In genomic region chr3:42839616-42840015, GRCh38 we compare ENCODE assay signal across 8 cellular contexts. TPM values are rescaled to one million over a fixed set of nuclear protein-coding genes. Genes with fewer than 3 reads are reported as not detected.
DNase-seq lines count a peak whose midpoint lies in the region; ATAC-seq and TF ChIP-seq lines count a peak whose summit lies in the region.

No MANE protein-coding gene starts in this region.

- no peaks in the 10 kb centered on the region for H3K4me1 Mint-ChIP-seq in activated CD8-positive, alpha-beta T cell treated with anti-CD3 and anti-CD28 coated beads for 36 hours (ENCODE audit: low read depth)

- H2AFZ ChIP-seq in neuronal stem cell (ENCODE audit: low read length), result peak overlapping the region; percentile 0

- H3K4me3 Mint-ChIP-seq in activated CD8-positive, alpha-beta T cell treated with anti-CD3 and anti-CD28 coated beads for 36 hours, result no peak overlapping the region

- no peaks in the 10 kb centered on the region for H3K9me3 Mint-ChIP-seq in activated CD8-positive, alpha-beta T cell treated with anti-CD3 and anti-CD28 coated beads for 36 hours

- no peak overlapping the region for H3K18ac ChIP-seq in neuronal stem cell (ENCODE audit: low read length)

- no peak overlapping the region for H2BK120ac ChIP-seq in neuronal stem cell (ENCODE audit: low read depth, low read length)

- H3K4me3 ChIP-seq in fibroblast of the aortic adventitia (ENCODE audit: low read depth, low read length) (peak overlapping the region; percentile 49), neuronal stem cell (ENCODE audit: low read length in 2 of 2) (no peak overlapping the region)

- POLR2A ChIA-PET in activated CD8-positive, alpha-beta T cell treated with anti-CD3 and anti-CD28 coated beads for 36 hours (lab: Charles Lee), result interaction anchor here (0.5 kb wide), 1 partner anchor 21 kb away, joined by 3 read pairs; no protein-coding TSS in a partner anchor

- H3K4ac ChIP-seq in neuronal stem cell (ENCODE audit: low read length), result no peak overlapping the region

- H3K9ac ChIP-seq in neuronal stem cell (ENCODE audit: low read depth, low read length, poor library complexity), result no peak overlapping the region

- no peak overlapping the region for H2BK12ac ChIP-seq in neuronal stem cell (ENCODE audit: low read length)

- no peak overlapping the region for H2BK5ac ChIP-seq in neuronal stem cell (ENCODE audit: low read length)

- H3K23ac ChIP-seq in neuronal stem cell (ENCODE audit: low read depth, low read length, poor library complexity), result no peak overlapping the region

- H3K4me2 ChIP-seq in neuronal stem cell (ENCODE audit: insufficient read depth, low read length, poor library complexity, severe bottlenecking), result no peak overlapping the region

- H2AK5ac ChIP-seq in neuronal stem cell (ENCODE audit: low read depth, low read length), result no peak overlapping the region

- TF ChIP-seq CTCF in activated CD8-positive, alpha-beta T cell treated with anti-CD3 and anti-CD28 coated beads for 36 hours (IDR thresholded peaks at IDR 0.05), result peak; percentile 63
- peak; percentile 94 for TF ChIP-seq CTCF in fibroblast of the aortic adventitia (IDR thresholded peaks at IDR 0.05; ENCODE audit: insufficient read depth, low read length)

- no peak overlapping the region for H3K14ac ChIP-seq in neuronal stem cell (ENCODE audit: low read length)

- peaks cover 0 to 9% (median 0%) of the 10 kb centered on the region in 3 experiments for H3K27me3 ChIP-seq in neuronal stem cell (ENCODE audit: control insufficient read depth in 3 of 3, insufficient read depth in 3 of 3, low read depth in 1 of 3, low read length in 3 of 3)

- no peaks in the 10 kb centered on the region for H3K36me3 ChIP-seq in neuronal stem cell (replicated peaks in 1 of 2; ENCODE audit: control insufficient read depth in 2 of 2, insufficient read depth in 2 of 2, low read length in 2 of 2)

- intact Hi-C loops in activated CD8-positive, alpha-beta T cell treated with anti-CD3 and anti-CD28 coated beads for 36 hours (cut with micrococcal nuclease), result no loop called here

- H3K27ac ChIP-seq in neuronal stem cell (replicated peaks; ENCODE audit: low read length), result no peak overlapping the region

- no peaks in the 10 kb centered on the region for H3K79me1 ChIP-seq in neuronal stem cell (ENCODE audit: low read depth, low read length)

- no peak overlapping the region for H4K8ac ChIP-seq in neuronal stem cell (ENCODE audit: low read depth, low read length)

- no peak overlapping the region for H2BK15ac ChIP-seq in neuronal stem cell (ENCODE audit: low read length)

- CTCF ChIA-PET in activated CD8-positive, alpha-beta T cell treated with anti-CD3 and anti-CD28 coated beads for 36 hours (lab: Charles Lee), result interaction anchor here (0.7 to 2.1 kb wide), 14 partner anchors 9 to 168 kb away, joined by 3 to 16 read pairs (median 6); partner anchors contain the start of gene HIGD1A

- no peak overlapping the region for H3K27ac Mint-ChIP-seq in activated CD8-positive, alpha-beta T cell treated with anti-CD3 and anti-CD28 coated beads for 36 hours

- no peak overlapping the region for H4K91ac ChIP-seq in neuronal stem cell (ENCODE audit: low read depth, low read length, poor library complexity)

- no CpG with 5 or more reads among the region's 7 CpGs for WGBS in neuronal stem cell (ENCODE audit: extremely low coverage in 2 of 2, insufficient read length in 2 of 2, insufficient replicate concordance in 1 of 2), 2 donors

- H3K27me3 Mint-ChIP-seq in activated CD8-positive, alpha-beta T cell treated with anti-CD3 and anti-CD28 coated beads for 36 hours, result no peaks in the 10 kb centered on the region

- no peaks in the 10 kb centered on the region for H3K36me3 Mint-ChIP-seq in activated CD8-positive, alpha-beta T cell treated with anti-CD3 and anti-CD28 coated beads for 36 hours (ENCODE audit: low read depth)

- ATAC-seq in GM18868 (IDR thresholded peaks at IDR 0.05; ENCODE audit: unreplicated experiment), result peak; percentile 100
- peak; percentile 92 for ATAC-seq in HG03039 (IDR thresholded peaks at IDR 0.05; ENCODE audit: unreplicated experiment)
- peak; percentile 99 for ATAC-seq in activated CD8-positive, alpha-beta T cell treated with anti-CD3 and anti-CD28 coated beads for 36 hours

- peak; percentile 23 for DNase-seq in COLO668 (lab: John Stamatoyannopoulos, UW; ENCODE audit: unreplicated experiment)
- peak; percentile 23 for DNase-seq in NCI-H446 treated with DMSO at 0.1 percent for 48 hours (lab: John Stamatoyannopoulos, UW)
- DNase-seq in activated CD8-positive, alpha-beta T cell treated with anti-CD3 and anti-CD28 coated beads for 36 hours, result peak; percentile 47
- DNase-seq in fibroblast of the aortic adventitia (ENCODE audit: low read depth), result peak; percentile 77
- peak; percentile 38 for DNase-seq in neuronal stem cell (ENCODE audit: low spot score)
- DNase-seq in NCI-H1436 (lab: John Stamatoyannopoulos, UW), result no peak

- no peaks in the 10 kb centered on the region for H3K9me3 ChIP-seq in neuronal stem cell (replicated peaks in 1 of 2; ENCODE audit: control insufficient read depth in 2 of 2, insufficient read depth in 1 of 2, low read depth in 1 of 2, low read length in 2 of 2)

- peaks cover 0 to 5% of the 10 kb centered on the region in 2 donors for H3K4me1 ChIP-seq in neuronal stem cell (ENCODE audit: control insufficient read depth in 2 of 2, insufficient read depth in 1 of 2, low read depth in 1 of 2, low read length in 2 of 2)

RNA-seq across cellular contexts. Expression of gene ACKR2, which starts 30.4 kb away (rescaled TPM):
- total RNA-seq in activated CD8-positive, alpha-beta T cell treated with anti-CD3 and anti-CD28 coated beads for 36 hours, result 1 to 10 TPM; 1.2 to 1.4 TPM
- under 0.01 and 0.41 TPM in 2 replicates for total RNA-seq in fibroblast of the aortic adventitia (ENCODE audit: low replicate concordance)
- polyA plus RNA-seq in neuronal stem cell (2013, experiment 1 of 2), result 0.13 TPM
- 0.14 TPM for polyA plus RNA-seq in neuronal stem cell (2013, experiment 2 of 2)

RNA-seq across cellular contexts. Expression of gene HIGD1A, which starts 35.3 kb away (rescaled TPM):
- 10 to 100 TPM; 58.4 to 60.5 TPM for total RNA-seq in activated CD8-positive, alpha-beta T cell treated with anti-CD3 and anti-CD28 coated beads for 36 hours
- 75.1 and 163 TPM in 2 replicates for total RNA-seq in fibroblast of the aortic adventitia (ENCODE audit: low replicate concordance)
- polyA plus RNA-seq in neuronal stem cell (2013, experiment 1 of 2), result 130 TPM
- 127 TPM for polyA plus RNA-seq in neuronal stem cell (2013, experiment 2 of 2)

RNA-seq across cellular contexts. Expression of gene CYP8B1, which starts 36.1 kb away (rescaled TPM):
- total RNA-seq in activated CD8-positive, alpha-beta T cell treated with anti-CD3 and anti-CD28 coated beads for 36 hours, result not detected
- not detected in 2 replicates for total RNA-seq in fibroblast of the aortic adventitia (ENCODE audit: low replicate concordance)
- not detected for polyA plus RNA-seq in neuronal stem cell (2013, experiment 1 of 2)
- not detected for polyA plus RNA-seq in neuronal stem cell (2013, experiment 2 of 2)
